Comparison of ENCODE assay signal across 9 cellular contexts in the genomic region with DNA sequence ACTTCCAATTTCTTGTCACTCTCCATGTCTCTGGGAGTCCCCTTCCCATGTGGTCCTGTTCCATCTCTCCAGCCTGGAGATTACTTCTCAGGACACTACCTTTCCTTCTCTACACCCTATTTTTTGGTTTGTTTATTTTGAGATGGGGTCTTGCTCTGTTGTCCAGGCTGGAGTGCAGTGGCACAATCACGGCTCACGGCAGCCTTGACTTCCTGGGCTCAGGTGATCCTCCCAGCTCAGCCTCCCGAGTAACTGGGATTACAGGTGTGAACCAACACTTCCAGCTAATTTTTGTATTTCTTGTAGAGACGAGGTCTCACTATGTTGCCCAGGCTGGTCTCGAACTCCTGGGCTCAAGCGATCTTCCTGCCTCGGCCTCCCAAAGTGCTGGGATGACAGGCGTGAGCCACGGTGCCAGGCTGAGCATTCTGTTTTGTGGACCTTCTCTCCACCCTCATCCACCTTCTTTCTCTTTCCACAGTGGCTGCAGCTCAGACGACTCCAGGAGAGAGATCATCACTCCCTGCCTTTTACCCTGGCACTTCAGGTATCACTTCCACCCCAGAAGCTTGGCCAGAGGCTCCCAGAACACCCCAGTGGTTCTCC. TPM values are rescaled to one million over a fixed set of nuclear protein-coding genes. Genes with fewer than 3 reads are reported as not detected.
A peak's percentile ranks its signal among the peaks of the same experiment; 100 is the strongest.
DNase-seq lines count a peak whose midpoint lies in the region; ATAC-seq and TF ChIP-seq lines count a peak whose summit lies in the region.
"Had no signal": no experiment of that assay in that cellular context is flagged by ENCODE, and none has a peak within 500 bp of the region (broad histone marks: within the 10 kb centered on the region; RNA-seq: fewer than 3 reads in every experiment).

No MANE protein-coding gene starts in this region.

- peak overlapping the region; percentile 89 for H3K4me3 Mint-ChIP-seq in activated CD4-positive, alpha-beta T cell treated with anti-CD3 and anti-CD28 coated beads, Interleukin-2, amount 10 ng/mL, durations not matched to agents 24 days and 14 days
- peak overlapping the region; percentile 88 to 96 for H3K4me3 Mint-ChIP-seq in activated T-cell treated with anti-CD3 and anti-CD28 coated beads, Interleukin-2, amount 50 U/mL, for 72 hours

- H3K4me1 ChIP-seq in iPS-15b (ENCODE audit: control insufficient read depth, insufficient read depth, low read length) (peaks cover 12% of the 10 kb centered on the region), stomach (peaks cover 32 to 70% (median 43%) of the 10 kb centered on the region in 4 donors)

- H3K27me3 ChIP-seq in iPS-15b (ENCODE audit: control insufficient read depth, insufficient read depth, low read length) (peaks cover 3% of the 10 kb centered on the region), stomach (no peaks in the 10 kb centered on the region)

- peaks cover 19% of the 10 kb centered on the region for H3K36me3 Mint-ChIP-seq in activated CD4-positive, alpha-beta T cell treated with anti-CD3 and anti-CD28 coated beads, Interleukin-2, amount 10 ng/mL, durations not matched to agents 24 days and 14 days (ENCODE audit: low read depth)
- H3K36me3 Mint-ChIP-seq in activated T-cell treated with anti-CD3 and anti-CD28 coated beads, Interleukin-2, amount 50 U/mL, for 72 hours (ENCODE audit: insufficient read depth in 2 of 2) = peaks cover 7% of the 10 kb centered on the region in 2 donors

- H3K4me3 ChIP-seq in iPS-15b (ENCODE audit: low read depth, low read length) (peak overlapping the region; percentile 66), stomach (peak overlapping the region; percentile 25 to 34 (median 28))

- no peaks in the 10 kb centered on the region for H3K9me3 ChIP-seq in iPS-15b (ENCODE audit: control insufficient read depth, insufficient read depth, low read length)
- H3K9me3 ChIP-seq in stomach = no peaks in the 10 kb centered on the region

- no peak for TF ChIP-seq EP300 in stomach (IDR thresholded peaks at IDR 0.05)

- DNase-seq in activated CD4-positive, alpha-beta T cell treated with anti-CD3 and anti-CD28 coated beads, Interleukin-2, amount 10 ng/mL, durations not matched to agents 24 days and 14 days = no peak
- DNase-seq in activated CD4-positive, alpha-beta T cell treated with anti-CD3 and anti-CD28 coated beads, Interleukin-2, amount 50 U/mL, for 1 hour = no peak
- DNase-seq in activated T-cell treated with anti-CD3 and anti-CD28 coated beads, Interleukin-2, amount 50 U/mL, for 72 hours = no peak
- DNase-seq in stomach = no peak
- no peak for DNase-seq in NCI-H82 (lab: John Stamatoyannopoulos, UW)
- no peak for DNase-seq in stimulated activated CD8-positive, alpha-beta memory T cell treated with anti-CD3 and anti-CD28 coated beads, Interleukin-4, amount 100 ng/mL, for 48 hours

- WGBS in stomach, 5 donors = 65 to 71% (median 69%) methylated on average over 10 of the region's 10 CpGs

- H3K9me3 Mint-ChIP-seq in activated CD4-positive, alpha-beta T cell treated with anti-CD3 and anti-CD28 coated beads, Interleukin-2, amount 10 ng/mL, durations not matched to agents 24 days and 14 days = no peaks in the 10 kb centered on the region
- H3K9me3 Mint-ChIP-seq in activated T-cell treated with anti-CD3 and anti-CD28 coated beads, Interleukin-2, amount 50 U/mL, for 72 hours = no peaks in the 10 kb centered on the region

- H3K27me3 Mint-ChIP-seq in activated CD4-positive, alpha-beta T cell treated with anti-CD3 and anti-CD28 coated beads, Interleukin-2, amount 10 ng/mL, durations not matched to agents 24 days and 14 days = no peaks in the 10 kb centered on the region
- H3K27me3 Mint-ChIP-seq in activated T-cell treated with anti-CD3 and anti-CD28 coated beads, Interleukin-2, amount 50 U/mL, for 72 hours (ENCODE audit: low read depth) = no peaks in the 10 kb centered on the region

- ATAC-seq in activated T-cell treated with anti-CD3 and anti-CD28 coated beads, Interleukin-2, amount 50 U/mL, for 72 hours (replicated peaks in 1 of 2) = no peak
- ATAC-seq in GM21529 (IDR thresholded peaks at IDR 0.05; ENCODE audit: unreplicated experiment) = no peak

- TF ChIP-seq POLR2A in stomach (IDR thresholded peaks at IDR 0.05) = no peak

- TF ChIP-seq CTCF in stomach (IDR thresholded peaks at IDR 0.05) = no peak

- peaks cover 46% of the 10 kb centered on the region for H3K4me1 Mint-ChIP-seq in activated CD4-positive, alpha-beta T cell treated with anti-CD3 and anti-CD28 coated beads, Interleukin-2, amount 10 ng/mL, durations not matched to agents 24 days and 14 days
- peaks cover 63% of the 10 kb centered on the region for H3K4me1 Mint-ChIP-seq in activated T-cell treated with anti-CD3 and anti-CD28 coated beads, Interleukin-2, amount 50 U/mL, for 72 hours (ENCODE audit: low read depth)

- no peak overlapping the region for H3K9ac ChIP-seq in iPS-15b (ENCODE audit: low read depth, low read length)

- H3K27ac Mint-ChIP-seq in activated CD4-positive, alpha-beta T cell treated with anti-CD3 and anti-CD28 coated beads, Interleukin-2, amount 10 ng/mL, durations not matched to agents 24 days and 14 days = peak overlapping the region; percentile 93
- peak overlapping the region; percentile 95 for H3K27ac Mint-ChIP-seq in activated T-cell treated with anti-CD3 and anti-CD28 coated beads, Interleukin-2, amount 50 U/mL, for 72 hours

- peak overlapping the region; percentile 65 to 95 (median 93) for H3K27ac ChIP-seq in stomach

- H3K36me3 ChIP-seq in iPS-15b (ENCODE audit: control insufficient read depth, insufficient read depth, low read length) = peaks cover 5% of the 10 kb centered on the region
- peaks cover 0 to under 1% (median 0%) of the 10 kb centered on the region in 4 donors for H3K36me3 ChIP-seq in stomach

- intact Hi-C loops in activated CD4-positive, alpha-beta T cell treated with anti-CD3 and anti-CD28 coated beads, Interleukin-2, amount 10 ng/mL, durations not matched to agents 24 days and 14 days (cut with micrococcal nuclease) = loop anchor here (5.0 kb wide), 1 partner anchor 146 kb away; a partner anchor contains a TSS
- intact Hi-C loops in stomach (cut with DNase I; ENCODE audit: low total_unique reads) = no loop called here

RNA-seq across cellular contexts. Expression of a gene that starts 0.6 kb away (rescaled TPM):
- 46.1 and 48.4 TPM in 2 replicates for total RNA-seq in activated CD4-positive, alpha-beta T cell treated with anti-CD3 and anti-CD28 coated beads, Interleukin-2, amount 10 ng/mL, durations not matched to agents 24 days and 14 days
- 10 to 100 TPM; 56.1 to 71.9 TPM for total RNA-seq in activated T-cell treated with anti-CD3 and anti-CD28 coated beads, Interleukin-2, amount 50 U/mL, for 72 hours
- 10 to 100 TPM in 1 of 5 donors, 1 to 10 TPM in 1, not detected in 3; 5.0 to 12.5 TPM for total RNA-seq in stomach
- polyA plus RNA-seq in stomach = 10 to 100 TPM in 1 of 3 donors, 1 to 10 TPM in 2; 8.2 to 11.3 (median 9.2) TPM
- total RNA-seq: cerebellum had no signal

RNA-seq across cellular contexts. Expression of a gene that starts 2.6 kb away (rescaled TPM):
- total RNA-seq in activated CD4-positive, alpha-beta T cell treated with anti-CD3 and anti-CD28 coated beads, Interleukin-2, amount 10 ng/mL, durations not matched to agents 24 days and 14 days = 146 and 150 TPM in 2 replicates
- total RNA-seq in activated T-cell treated with anti-CD3 and anti-CD28 coated beads, Interleukin-2, amount 50 U/mL, for 72 hours = 10 to 100 TPM; 51.5 to 63.1 TPM
- total RNA-seq in stomach = 10 to 100 TPM in 3 of 5 donors, 1 to 10 TPM in 1, not detected in 1; 6.6 to 42.0 (median 17.6) TPM
- polyA plus RNA-seq in stomach = 1 to 10 TPM; 2.4 to 7.1 (median 3.3) TPM

RNA-seq across cellular contexts. Expression of a gene that starts 5.1 kb away (rescaled TPM):
- total RNA-seq in activated CD4-positive, alpha-beta T cell treated with anti-CD3 and anti-CD28 coated beads, Interleukin-2, amount 10 ng/mL, durations not matched to agents 24 days and 14 days = not detected in 2 replicates
- total RNA-seq in activated T-cell treated with anti-CD3 and anti-CD28 coated beads, Interleukin-2, amount 50 U/mL, for 72 hours = 1 to 10 TPM in 1 of 2 donors, not detected in 1; 1.3 TPM
- 10 to 100 TPM in 2 of 5 donors, 1 to 10 TPM in 1, not detected in 2; 9.4 to 72.3 (median 14.1) TPM for total RNA-seq in stomach
- 100 to 1,000 TPM in 1 of 3 donors, 10 to 100 TPM in 2; 38.4 to 106 (median 87.2) TPM for polyA plus RNA-seq in stomach

RNA-seq across cellular contexts. Expression of a gene that starts 33.2 kb away (rescaled TPM):
- total RNA-seq in activated CD4-positive, alpha-beta T cell treated with anti-CD3 and anti-CD28 coated beads, Interleukin-2, amount 10 ng/mL, durations not matched to agents 24 days and 14 days = 11.0 and 11.6 TPM in 2 replicates
- 1 to 10 TPM; 6.4 to 8.5 TPM for total RNA-seq in activated T-cell treated with anti-CD3 and anti-CD28 coated beads, Interleukin-2, amount 50 U/mL, for 72 hours
- total RNA-seq in stomach = 10 to 100 TPM in 2 of 5 donors, 1 to 10 TPM in 2, under 1 TPM in 1; 0.73 to 48.1 (median 4.0) TPM
- 1 to 10 TPM; 2.0 to 6.7 (median 2.6) TPM for polyA plus RNA-seq in stomach

RNA-seq across cellular contexts. Expression of a gene that starts 34.6 kb away (rescaled TPM):
- total RNA-seq in activated CD4-positive, alpha-beta T cell treated with anti-CD3 and anti-CD28 coated beads, Interleukin-2, amount 10 ng/mL, durations not matched to agents 24 days and 14 days = 2.0 and 2.4 TPM in 2 replicates
- 1 to 10 TPM; 2.4 to 7.7 TPM for total RNA-seq in activated T-cell treated with anti-CD3 and anti-CD28 coated beads, Interleukin-2, amount 50 U/mL, for 72 hours
- 10 to 100 TPM in 4 of 5 donors, 1 to 10 TPM in 1; 5.3 to 76.5 (median 18.8) TPM for total RNA-seq in stomach
- polyA plus RNA-seq in stomach = 10 to 100 TPM; 12.5 to 31.3 (median 18.1) TPM
